Comparison of ENCODE assay signal across 21 cellular contexts in the genomic region with DNA sequence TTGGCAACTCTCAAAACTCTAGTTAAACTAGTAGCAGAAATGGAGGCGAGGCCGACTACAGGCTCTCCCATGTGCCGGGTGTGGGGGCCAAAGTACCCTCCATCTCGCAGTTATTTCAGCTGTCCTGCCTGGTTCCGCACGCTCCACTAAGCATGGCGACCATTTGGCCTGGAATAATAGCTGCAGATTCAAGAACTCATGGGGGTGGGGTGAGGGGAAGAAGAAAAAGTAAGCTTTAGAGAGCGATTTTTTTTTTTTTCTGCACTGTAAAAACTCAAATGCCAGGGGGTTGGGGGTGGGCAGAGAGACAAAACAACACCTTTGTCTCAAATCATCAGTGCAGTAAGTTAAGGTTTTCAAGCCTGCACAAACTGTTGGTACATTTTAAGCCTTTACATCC.
"Had no signal": no experiment of that assay in that cellular context is flagged by ENCODE, and none has a peak within 500 bp of the region (broad histone marks: within the 10 kb centered on the region; RNA-seq: fewer than 3 reads in every experiment).

No MANE protein-coding gene starts in this region.

- FAIRE-seq: colon, keratinocyte had no signal

- H3K4me1 ChIP-seq: body of pancreas, gastrocnemius medialis, tibial nerve, uterus had no signal

- DNase-seq: activated CD4-positive, alpha-beta memory T cell treated with anti-CD3 and anti-CD28 coated beads, Interleukin-2, amount 10 ng/mL, durations not matched to agents 7 days and 5 days; activated CD4-positive, alpha-beta T cell treated with anti-CD3 and anti-CD28 coated beads for 48 hours; activated CD4-positive, CD25-positive, alpha-beta regulatory T cell; activated naive CD4-positive, alpha-beta T cell; activated T-cell treated with anti-CD3 and anti-CD28 coated beads, Interleukin-2, amount 50 U/mL, for 1 hour; body of pancreas; central memory CD4-positive, alpha-beta T cell; erythroblast; gastrocnemius medialis; left ventricle myocardium superior; naive B cell; nucleus accumbens; stimulated activated naive CD8-positive, alpha-beta T cell treated with anti-CD3 and anti-CD28 coated beads, Interleukin-15, Interleukin-2, amounts not matched to agents 100 U/mL and 50 U/mL, for 24 hours; substantia nigra; uterus had no signal

- H3K4me3 Mint-ChIP-seq: activated CD4-positive, alpha-beta memory T cell treated with anti-CD3 and anti-CD28 coated beads, Interleukin-2, amount 10 ng/mL, durations not matched to agents 7 days and 5 days; activated T-helper 17 cell treated with anti-CD3 and anti-CD28 coated beads, Interleukin-2, amount 50 U/mL, for 72 hours; naive B cell had no signal

- H3K27ac Mint-ChIP-seq: activated CD4-positive, alpha-beta memory T cell treated with anti-CD3 and anti-CD28 coated beads, Interleukin-2, amount 10 ng/mL, durations not matched to agents 7 days and 5 days; activated T-helper 17 cell treated with anti-CD3 and anti-CD28 coated beads, Interleukin-2, amount 50 U/mL, for 72 hours; naive B cell had no signal

- H3K4me3 ChIP-seq: body of pancreas, gastrocnemius medialis, skin epidermis, tibial nerve, uterus had no signal

- H3K36me3 Mint-ChIP-seq: naive B cell had no signal

- H3K9me3 ChIP-seq: body of pancreas, gastrocnemius medialis, tibial nerve, uterus had no signal

- H3K27ac ChIP-seq: body of pancreas, gastrocnemius medialis, skin epidermis, tibial nerve, uterus had no signal

- H3K27me3 Mint-ChIP-seq: activated CD4-positive, alpha-beta memory T cell treated with anti-CD3 and anti-CD28 coated beads, Interleukin-2, amount 10 ng/mL, durations not matched to agents 7 days and 5 days; activated T-helper 17 cell treated with anti-CD3 and anti-CD28 coated beads, Interleukin-2, amount 50 U/mL, for 72 hours; naive B cell had no signal

- H3K36me3 ChIP-seq: gastrocnemius medialis, tibial nerve, uterus had no signal

- H3K27me3 ChIP-seq: body of pancreas, gastrocnemius medialis, tibial nerve, uterus had no signal

- ATAC-seq: activated T-helper 17 cell treated with anti-CD3 and anti-CD28 coated beads, Interleukin-2, amount 50 U/mL, for 72 hours; body of pancreas; gastrocnemius medialis; left ventricle myocardium superior; right cardiac atrium; stimulated activated naive CD8-positive, alpha-beta T cell treated with anti-CD3 and anti-CD28 coated beads, Interleukin-15, Interleukin-2, amounts not matched to agents 100 U/mL and 50 U/mL, for 24 hours had no signal

- H3K4me1 Mint-ChIP-seq: activated CD4-positive, alpha-beta memory T cell treated with anti-CD3 and anti-CD28 coated beads, Interleukin-2, amount 10 ng/mL, durations not matched to agents 7 days and 5 days; activated T-helper 17 cell treated with anti-CD3 and anti-CD28 coated beads, Interleukin-2, amount 50 U/mL, for 72 hours; naive B cell had no signal
